Comparison of ENCODE assay signal across 8 cellular contexts in the genomic region with DNA sequence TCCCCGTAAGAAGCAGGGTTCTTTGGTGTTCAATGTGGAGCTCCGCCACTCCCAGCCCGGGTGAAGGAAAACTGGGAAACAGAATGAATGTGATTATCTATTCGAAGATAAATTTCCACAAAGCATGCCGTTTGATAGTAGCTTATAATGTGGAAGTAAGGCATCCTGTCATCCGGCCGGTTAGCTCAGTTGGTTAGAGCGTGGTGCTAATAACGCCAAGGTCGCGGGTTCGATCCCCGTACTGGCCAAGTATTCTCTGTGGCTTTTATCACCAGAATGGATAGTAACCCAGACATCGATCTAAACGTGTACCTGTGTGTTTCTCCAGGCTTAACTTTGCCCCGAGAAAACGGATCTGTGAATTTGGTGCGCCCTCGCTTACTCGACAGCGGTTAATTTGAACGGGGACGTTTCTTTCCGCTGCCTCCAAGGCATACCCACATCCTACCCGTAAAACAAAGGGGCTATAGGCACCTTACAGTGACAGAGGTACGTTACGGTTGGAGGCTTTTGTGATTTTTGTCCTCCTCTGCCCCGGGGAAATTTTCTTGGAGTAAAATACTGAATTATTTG.
A peak's percentile ranks its signal among the peaks of the same experiment; 100 is the strongest.
DNase-seq lines count a peak whose midpoint lies in the region; ATAC-seq, FAIRE-seq and TF ChIP-seq lines count a peak whose summit lies in the region.

No MANE protein-coding gene starts in this region.

- peak overlapping the region; percentile 93 for H3K4me3 Mint-ChIP-seq in activated B cell treated with CpG ODN at 0.5 μM for 24 hours

- H3K4me1 Mint-ChIP-seq in activated B cell treated with CpG ODN at 0.5 μM for 24 hours = peaks cover 16% of the 10 kb centered on the region

- FAIRE-seq in A204.1 (lab: Jason Lieb, UNC) = peak; percentile 90

- H3K27me3 Mint-ChIP-seq in activated B cell treated with CpG ODN at 0.5 μM for 24 hours = no peaks in the 10 kb centered on the region

- POLR2A ChIA-PET in activated B cell treated with CpG ODN at 0.5 μM for 24 hours (lab: Charles Lee) = interaction anchor here (0.9 to 1.9 kb wide), 7 partner anchors 18 to 1403 kb away, joined by 3 to 10 read pairs (median 4); a partner anchor contains a TSS

- ATAC-seq in GM18861 (IDR thresholded peaks at IDR 0.05; ENCODE audit: unreplicated experiment) (peak; percentile 54), HG03196 (IDR thresholded peaks at IDR 0.05; ENCODE audit: unreplicated experiment) (peak; percentile 60), activated B cell treated with CpG ODN at 0.5 μM for 24 hours (ENCODE audit: low read depth) (peak; percentile 78)

- H3K36me3 Mint-ChIP-seq in activated B cell treated with CpG ODN at 0.5 μM for 24 hours (ENCODE audit: low read depth) = peaks cover 6% of the 10 kb centered on the region

- intact Hi-C loops in activated B cell treated with CpG ODN at 0.5 μM for 24 hours (cut with micrococcal nuclease) = loop anchor here (1.0 to 10.0 kb wide), 14 partner anchors 19 to 1376 kb away; a partner anchor contains a TSS

- TF ChIP-seq CTCF in activated B cell treated with CpG ODN at 0.5 μM for 24 hours (IDR thresholded peaks at IDR 0.05) = no peak

- CTCF ChIA-PET in activated B cell treated with CpG ODN at 0.5 μM for 24 hours (lab: Charles Lee) = interaction anchor here (1.1 to 2.0 kb wide), 5 partner anchors 18 to 169 kb away, joined by 3 to 9 read pairs (median 6); no protein-coding TSS in a partner anchor

- peak overlapping the region; percentile 90 for H3K27ac Mint-ChIP-seq in activated B cell treated with CpG ODN at 0.5 μM for 24 hours

- peaks cover 4% of the 10 kb centered on the region for H3K9me3 Mint-ChIP-seq in activated B cell treated with CpG ODN at 0.5 μM for 24 hours

- peak; percentile 94 for DNase-seq in NCI-H345 (lab: John Stamatoyannopoulos, UW)
- peak; percentile 72 for DNase-seq in activated B cell treated with CpG ODN at 0.5 μM for 24 hours
- DNase-seq in cerebellar cortex (ENCODE audit: low spot score) = peak; percentile 97
- DNase-seq in left kidney (ENCODE audit: low read depth, low spot score) = peak; percentile 93
- DNase-seq in stimulated activated CD4-positive, alpha-beta T cell treated with anti-CD3 and anti-CD28 coated beads, Interleukin-1b, Interleukin-23, amount 100 ng/mL, for 48 hours = peak; percentile 89

Comparison
In these comparisons a context has a peak if more than half of its experiments do, and no peak if none do; other contexts are left out.
1. Peak in every context shown above with its lines: DNase-seq and ATAC-seq.